Comparison of ENCODE assay signal across 8 cellular contexts in the genomic region with DNA sequence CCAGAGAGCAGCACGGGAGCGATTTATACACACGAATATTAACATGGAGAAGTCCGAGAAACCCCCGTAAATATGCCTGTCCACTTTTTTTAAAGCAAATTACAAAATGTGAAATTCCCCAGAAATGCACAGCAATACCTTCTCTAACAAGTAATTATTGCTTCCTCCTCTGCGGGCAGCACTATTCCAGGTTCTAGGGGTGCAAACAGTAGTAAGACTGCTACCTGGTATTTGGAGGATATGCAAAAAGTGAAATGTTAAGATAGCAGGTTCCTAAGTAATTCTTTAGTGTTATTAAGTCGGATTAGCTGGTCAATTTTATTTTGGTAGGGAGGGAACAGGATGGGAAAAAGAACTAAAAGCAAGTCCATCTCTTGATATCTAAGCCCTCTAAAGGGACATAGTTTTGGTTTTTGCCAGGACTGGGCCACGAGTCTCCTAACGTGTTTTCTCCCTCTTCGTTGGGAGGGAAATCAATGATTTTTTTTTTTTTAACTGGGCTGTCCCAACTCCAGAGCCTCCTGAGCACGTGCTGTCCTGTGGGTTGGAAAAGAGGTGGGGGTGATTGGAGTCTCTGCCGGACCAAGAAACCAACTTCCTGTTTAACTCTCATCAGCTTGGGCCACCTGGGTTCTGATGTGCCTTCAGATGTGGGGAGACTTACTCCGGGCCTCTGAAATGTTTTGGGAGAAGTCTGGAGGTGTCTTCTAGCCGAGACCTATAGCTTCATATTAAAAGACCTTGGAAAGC. TPM values are rescaled to one million over a fixed set of nuclear protein-coding genes. Genes with fewer than 3 reads are reported as not detected.
DNase-seq lines count a peak whose midpoint lies in the region; ATAC-seq and TF ChIP-seq lines count a peak whose summit lies in the region.

No MANE protein-coding gene starts in this region.

- peak overlapping the region; percentile 69 for H3K4me3 Mint-ChIP-seq in activated naive CD4-positive, alpha-beta T cell treated with anti-CD3 and anti-CD28 coated beads for 36 hours

- TF ChIP-seq CTCF in VCaP (conservative IDR thresholded peaks at IDR 0.05) (no peak), omental fat pad (IDR thresholded peaks at IDR 0.05) (no peak)

- H3K36me3 ChIP-seq in thymus (ENCODE audit: control insufficient read depth, insufficient read depth): no peaks in the 10 kb centered on the region

- ATAC-seq in omental fat pad (ENCODE audit: low FRiP score) (no peak), GM21786 (IDR thresholded peaks at IDR 0.05; ENCODE audit: unreplicated experiment) (no peak)

- no peaks in the 10 kb centered on the region for H3K9me3 Mint-ChIP-seq in activated naive CD4-positive, alpha-beta T cell treated with anti-CD3 and anti-CD28 coated beads for 36 hours

- peaks cover 13% of the 10 kb centered on the region for H3K4me1 ChIP-seq in thymus (ENCODE audit: control insufficient read depth, insufficient read depth, low read length)

- peak overlapping the region; percentile 97 for H3K27ac ChIP-seq in VCaP
- peak overlapping the region; percentile 64 for H3K27ac ChIP-seq in thymus (ENCODE audit: low read depth)

- peak overlapping the region; percentile 82 for H3K27ac Mint-ChIP-seq in activated naive CD4-positive, alpha-beta T cell treated with anti-CD3 and anti-CD28 coated beads for 36 hours

- H3K27me3 Mint-ChIP-seq in activated naive CD4-positive, alpha-beta T cell treated with anti-CD3 and anti-CD28 coated beads for 36 hours (ENCODE audit: low read depth): no peaks in the 10 kb centered on the region

- peaks cover 25% of the 10 kb centered on the region for H3K36me3 Mint-ChIP-seq in activated naive CD4-positive, alpha-beta T cell treated with anti-CD3 and anti-CD28 coated beads for 36 hours (ENCODE audit: low read depth)

- intact Hi-C loops in activated naive CD4-positive, alpha-beta T cell treated with anti-CD3 and anti-CD28 coated beads for 36 hours (cut with micrococcal nuclease): loop anchor here (1.0 to 5.0 kb wide), 2 partner anchors 27 to 885 kb away; partner anchors contain the start of gene PITPNB

- H3K4me3 ChIP-seq in thymus (ENCODE audit: low read length): peak overlapping the region; percentile 68

- WGBS in thymus: 6% methylated on average over 14 of the region's 14 CpGs

- H3K4me1 Mint-ChIP-seq in activated naive CD4-positive, alpha-beta T cell treated with anti-CD3 and anti-CD28 coated beads for 36 hours (ENCODE audit: low read depth): peaks cover 28% of the 10 kb centered on the region

- no peak for DNase-seq in activated naive CD4-positive, alpha-beta T cell treated with anti-CD3 and anti-CD28 coated beads for 36 hours
- DNase-seq in activated naive CD4-positive, alpha-beta T cell (lab: John Stamatoyannopoulos, UW): no peak
- peak; percentile 23 for DNase-seq in kidney tubule cell (ENCODE audit: low spot score)
- DNase-seq in omental fat pad (ENCODE audit: low spot score): no peak
- no peak for DNase-seq in NCI-H2171 treated with DMSO at 0.1 percent for 48 hours (lab: John Stamatoyannopoulos, UW)

- CTCF ChIA-PET in activated naive CD4-positive, alpha-beta T cell treated with anti-CD3 and anti-CD28 coated beads for 36 hours (lab: Charles Lee): interaction anchor here (0.6 to 2.6 kb wide), 8 partner anchors 11 to 282 kb away, joined by 3 to 16 read pairs (median 8); no protein-coding TSS in a partner anchor

- H3K27me3 ChIP-seq in thymus (ENCODE audit: control insufficient read depth, insufficient read depth): no peaks in the 10 kb centered on the region

- no peaks in the 10 kb centered on the region for H3K9me3 ChIP-seq in thymus (ENCODE audit: control insufficient read depth)

RNA-seq across cellular contexts. Expression of gene XBP1, which starts 1.7 kb away (rescaled TPM):
- 100 to 1,000 TPM; 106 to 108 TPM for total RNA-seq in activated naive CD4-positive, alpha-beta T cell treated with anti-CD3 and anti-CD28 coated beads for 36 hours
- 113 TPM for polyA plus RNA-seq in thymus
- 100 to 1,000 TPM; 208 to 343 (median 245) TPM for total RNA-seq in omental fat pad

RNA-seq across cellular contexts. Expression of gene CCDC117, which starts 29.5 kb away (rescaled TPM):
- 10 to 100 TPM; 28.2 to 28.6 TPM for total RNA-seq in activated naive CD4-positive, alpha-beta T cell treated with anti-CD3 and anti-CD28 coated beads for 36 hours
- 18.8 TPM for polyA plus RNA-seq in thymus
- 10 to 100 TPM; 10.1 to 22.9 (median 18.2) TPM for total RNA-seq in omental fat pad
